In genomic region chr19:58228584-58229254, GRCh38 we compare ENCODE assay signal across 7 cellular contexts. TPM values are rescaled to one million over a fixed set of nuclear protein-coding genes. Genes with fewer than 3 reads are reported as not detected.
DNase-seq lines count a peak whose midpoint lies in the region; ATAC-seq and TF ChIP-seq lines count a peak whose summit lies in the region.

TSS of gene ZNF544 (plus strand) at chr19:58228914. CDS start at chr19:58244024, 15,110 bp downstream.

- DNase-seq in NCI-H2171 treated with DMSO at 0.1 percent for 48 hours (lab: John Stamatoyannopoulos, UW) = peak; percentile 77
- peak; percentile 76 for DNase-seq in activated CD4-positive, CD25-positive, alpha-beta regulatory T cell treated with anti-CD3 and anti-CD28 coated beads, Interleukin-2, amount 50 U/mL, for 72 hours
- DNase-seq in chondrocyte (ENCODE audit: low spot score) = peak; percentile 95
- DNase-seq in kidney tubule cell (ENCODE audit: low spot score) = peak; percentile 87
- DNase-seq in stimulated activated CD4-positive, alpha-beta T cell treated with anti-CD3 and anti-CD28 coated beads, Interleukin-15, amount 100 ng/mL, for 48 hours (ENCODE audit: low read depth in 2 of 2) = peak; percentile 48 to 53

- H3K4me3 Mint-ChIP-seq in chondrocyte (ENCODE audit: unreplicated experiment) = peak within 1 kb of the TSS; percentile 92

- peaks cover 20% of the 10 kb centered on the region for H3K4me1 Mint-ChIP-seq in chondrocyte (ENCODE audit: low read depth)

- peaks cover 50% of the 10 kb centered on the region for H3K36me3 Mint-ChIP-seq in chondrocyte (ENCODE audit: low read depth)

- H3K9me3 Mint-ChIP-seq in chondrocyte (ENCODE audit: low read depth) = peaks cover 27% of the 10 kb centered on the region

- no peaks in the 10 kb centered on the region for H3K27me3 Mint-ChIP-seq in chondrocyte (ENCODE audit: low read depth)

- TF ChIP-seq POLR2A in GM18505 (IDR thresholded peaks at IDR 0.05; ENCODE audit: borderline replicate concordance, extremely low read depth, insufficient read depth, insufficient read length) = peak; percentile 94

- ATAC-seq in GM18505 (IDR thresholded peaks at IDR 0.05; ENCODE audit: unreplicated experiment) = peak; percentile 82
- ATAC-seq in HG02973 (IDR thresholded peaks at IDR 0.05; ENCODE audit: unreplicated experiment) = peak; percentile 74

- TF ChIP-seq CTCF in chondrocyte (IDR thresholded peaks at IDR 0.05) = peak; percentile 70

- peak within 1 kb of the TSS; percentile 94 for H3K27ac Mint-ChIP-seq in chondrocyte (ENCODE audit: unreplicated experiment)

RNA-seq across cellular contexts. Expression of gene ZNF544, which starts in this region (rescaled TPM):
- 16.2 to 24.7 TPM (median 17.4 TPM) in 3 replicates for total RNA-seq in chondrocyte

Comparison
In these comparisons a context has a peak if more than half of its experiments do, and no peak if none do; other contexts are left out.
1. Peak in every context shown above with its lines: DNase-seq and ATAC-seq.